Comparison of ENCODE assay signal across 20 cellular contexts in the genomic region with DNA sequence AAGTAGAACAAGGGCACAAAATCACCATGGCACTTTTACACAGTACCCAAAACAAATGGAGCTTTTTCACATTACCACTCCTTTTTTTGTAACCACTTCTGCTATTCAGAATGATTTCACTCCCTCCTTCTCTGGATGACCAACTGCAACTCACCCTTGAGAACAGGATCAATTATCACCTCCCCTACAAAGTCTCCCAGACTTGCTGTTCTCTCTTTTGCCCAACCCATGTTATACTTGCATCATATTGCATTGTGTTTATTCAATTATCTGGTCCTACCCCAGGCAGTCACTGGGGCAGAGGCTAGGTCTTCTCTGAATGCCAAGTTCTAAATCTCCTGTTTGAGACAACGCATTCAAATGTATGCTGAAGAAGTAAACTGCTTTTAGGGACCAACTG.
DNase-seq lines count a peak whose midpoint lies in the region; TF ChIP-seq lines count a peak whose summit lies in the region.
"Had no signal": no experiment of that assay in that cellular context is flagged by ENCODE, and none has a peak within 500 bp of the region (broad histone marks: within the 10 kb centered on the region; RNA-seq: fewer than 3 reads in every experiment).

No MANE protein-coding gene starts in this region.

- in situ Hi-C loops in GM13977 (cut with MboI; ENCODE audit: low pct_unique_long_range_greater_than_20kb, low sequenced_read_pairs, unreplicated experiment) = no loop called here

- DNase-seq in NOMO-1 treated with DMSO at 0.1 percent for 48 hours (lab: John Stamatoyannopoulos, UW; ENCODE audit: unreplicated experiment) = peak; percentile 24
- no peak for DNase-seq in NOMO-1 treated with dmso at 0.1 percent for 144 hours (lab: John Stamatoyannopoulos, UW; ENCODE audit: unreplicated experiment)
- DNase-seq in OCI-M1 (lab: John Stamatoyannopoulos, UW) = peak; percentile 8
- peak; percentile 52 for DNase-seq in fibroblast of the conjunctiva (ENCODE audit: low read depth)
- DNase-seq in cortex of kidney (lab: John Stamatoyannopoulos, UW) = no peak
- DNase-seq in NCI-H2227 (lab: John Stamatoyannopoulos, UW; ENCODE audit: unreplicated experiment) = no peak
- no peak for DNase-seq in NCI-H69 (lab: John Stamatoyannopoulos, UW)
- DNase-seq in GM13977 (ENCODE audit: low spot score) = no peak
- DNase-seq: ACHN; Caco-2; CD4-positive, alpha-beta memory T cell; DMS 273 treated with DMSO at 0.1 percent for 48 hours; DMS79 treated with DMSO at 0.1 percent for 48 hours; GM23248; H9; NCI-H1092; NCI-H1436; NCI-H187 treated with DMSO at 0.1 percent for 48 hours; NCI-H2107; NK-92 treated with Interleukin-12 subunit alpha and Interleukin-12 subunit beta, amount 100 ng/mL, for 24 hours had no signal

- TF ChIP-seq CTCF in GM13977 (IDR thresholded peaks at IDR 0.05; ENCODE audit: extremely low read depth, insufficient read depth, missing control alignments) = no peak

Comparison
In these comparisons a context has a peak if more than half of its experiments do, and no peak if none do; other contexts are left out.
1. DNase-seq: peak in NOMO-1 treated with DMSO at 0.1 percent for 48 hours (single experiment), OCI-M1 (single experiment) and fibroblast of the conjunctiva (single experiment); none in NOMO-1 treated with dmso at 0.1 percent for 144 hours (single experiment), cortex of kidney (single experiment), NCI-H2227 (single experiment), NCI-H69 (single experiment) and GM13977 (single experiment).